Comparison of ENCODE assay signal across 10 cellular contexts in genomic region chr1:85148524-85149250, GRCh38. TPM values are rescaled to one million over a fixed set of nuclear protein-coding genes. Genes with fewer than 3 reads are reported as not detected.
A peak's percentile ranks its signal among the peaks of the same experiment; 100 is the strongest.
DNase-seq lines count a peak whose midpoint lies in the region; ATAC-seq, FAIRE-seq and TF ChIP-seq lines count a peak whose summit lies in the region.
"Had no signal": no experiment of that assay in that cellular context is flagged by ENCODE, and none has a peak within 500 bp of the region (broad histone marks: within the 10 kb centered on the region; RNA-seq: fewer than 3 reads in every experiment).

No MANE protein-coding gene starts in this region.

- TF ChIP-seq RAD21 in HepG2 (CRISPR knock-in tag; IDR thresholded peaks at IDR 0.05), result no peak

- TF ChIP-seq CTCF in HepG2 (CRISPR knock-in tag; IDR thresholded peaks at IDR 0.05), result no peak
- no peak for TF ChIP-seq CTCF in tibial artery (IDR thresholded peaks at IDR 0.05)

- H3K79me2 ChIP-seq in HepG2 (ENCODE audit: insufficient read depth, low read length), result no peaks in the 10 kb centered on the region

- intact Hi-C loops in right cardiac atrium (cut with DNase I) (no loop called here), HepG2 (cut with micrococcal nuclease; ENCODE audit: unreplicated experiment) (no loop called here), tibial artery (cut with DNase I; ENCODE audit: low total_unique reads) (no loop called here)

- H3K4me1 ChIP-seq in right cardiac atrium (ENCODE audit: control insufficient read depth, insufficient read depth, low read length), result peaks cover 6% of the 10 kb centered on the region
- peaks cover 15% of the 10 kb centered on the region for H3K4me1 ChIP-seq in HepG2 (ENCODE audit: insufficient read depth, low read length)
- no peaks in the 10 kb centered on the region for H3K4me1 ChIP-seq in tibial artery

- H3K36me3 ChIP-seq in MG63 (no peaks in the 10 kb centered on the region), HepG2 (replicated peaks in 1 of 2; ENCODE audit: control insufficient read depth in 1 of 2, insufficient read depth in 2 of 2, low read length in 2 of 2) (no peaks in the 10 kb centered on the region), tibial artery (no peaks in the 10 kb centered on the region)

- H3K27me3 ChIP-seq in MG63 (no peaks in the 10 kb centered on the region), right cardiac atrium (ENCODE audit: control insufficient read depth, insufficient read depth) (no peaks in the 10 kb centered on the region), HepG2 (ENCODE audit: control insufficient read depth in 1 of 2, insufficient read depth in 2 of 2, low read length in 2 of 2) (no peaks in the 10 kb centered on the region), tibial artery (no peaks in the 10 kb centered on the region)

- no peak overlapping the region for H3K4me3 ChIP-seq in MG63
- H3K4me3 ChIP-seq in right cardiac atrium (ENCODE audit: low read length), result no peak overlapping the region
- no peak overlapping the region for H3K4me3 ChIP-seq in HepG2 (replicated peaks in 1 of 3; ENCODE audit: insufficient read depth in 1 of 3, low read depth in 2 of 3, low read length in 3 of 3)
- H3K4me3 ChIP-seq in tibial artery, result no peak overlapping the region
- H3K4me3 ChIP-seq: K562 had no signal

- peak overlapping the region; percentile 45 for H3K27ac ChIP-seq in right cardiac atrium (ENCODE audit: low read length)
- no peak overlapping the region for H3K27ac ChIP-seq in HepG2 (ENCODE audit: extremely low read length, insufficient read depth, low read length)
- H3K27ac ChIP-seq in tibial artery, result no peak overlapping the region

- H3K9me3 ChIP-seq in MG63 (no peaks in the 10 kb centered on the region), right cardiac atrium (ENCODE audit: control insufficient read depth, low read length) (no peaks in the 10 kb centered on the region), HepG2 (ENCODE audit: low read length) (no peaks in the 10 kb centered on the region), tibial artery (no peaks in the 10 kb centered on the region)

- no peak for FAIRE-seq in HepG2 (lab: Jason Lieb, UNC)
- FAIRE-seq: K562 had no signal

- in situ Hi-C loops in HepG2 (cut with HindIII; ENCODE audit: extremely low pct_ligation_motif_present, low pct_unique_long_range_greater_than_20kb), result no loop called here

- TF ChIP-seq EP300 in HepG2 (IDR thresholded peaks at IDR 0.05; ENCODE audit: low read depth in 2 of 2, low read length in 2 of 2) (no peak), HepG2 (CRISPR knock-in tag; IDR thresholded peaks at IDR 0.05; ENCODE audit: borderline replicate concordance) (no peak)

- no TSS peak for BruUV-seq in HepG2 (replicated peaks; lab: Mats Ljungman, UMichigan)

- H2AFZ ChIP-seq in HepG2 (ENCODE audit: low read length), result no peak overlapping the region

- no peaks in the 10 kb centered on the region for H4K20me1 ChIP-seq in HepG2 (ENCODE audit: insufficient read depth, low read length)

- no peak overlapping the region for H3K4me2 ChIP-seq in HepG2 (ENCODE audit: low read depth, low read length)

- H3K9ac ChIP-seq in HepG2 (ENCODE audit: insufficient read depth, low read depth, low read length), result no peak overlapping the region

- ATAC-seq in GM18867 (IDR thresholded peaks at IDR 0.05; ENCODE audit: unreplicated experiment), result peak; percentile 89
- peak; percentile 68 to 77 for ATAC-seq in right cardiac atrium
- ATAC-seq in HepG2, result no peak
- ATAC-seq: K562, left lobe of liver had no signal

- DNase-seq in HCEC 1CT (peak; percentile 54), MG63 (peak; percentile 62), right cardiac atrium (peak in 2 of 3 donors; percentile 19 to 43), HepG2 (ENCODE audit: low spot score) (no peak), germinal center (ENCODE audit: low spot score) (no peak), tibial artery (no peak), NCI-H187 treated with DMSO at 0.1 percent for 48 hours (lab: John Stamatoyannopoulos, UW) (no peak)

- TF ChIP-seq POLR2A in HepG2 (IDR thresholded peaks at IDR 0.05; ENCODE audit: insufficient read depth in 1 of 2, low read depth in 2 of 2, low read length in 2 of 2), result no peak

- POLR2A ChIA-PET in HepG2 (lab: Yijun Ruan, JAX), result no interaction called here

- CTCF ChIA-PET in HepG2 (lab: Yijun Ruan, JAX; ENCODE audit: low intra/inter-chr PET ratio, low total read pairs), result no interaction called here

TF ChIP-seq in HepG2, 621 proteins besides CTCF, POLR2A, EP300 and RAD21:
- TF ChIP-seq KLF11 (CRISPR knock-in tag; IDR thresholded peaks at IDR 0.05) (no peak), ZNF331 (CRISPR knock-in tag; IDR thresholded peaks at IDR 0.05) (no peak), ZNF337 (CRISPR knock-in tag; IDR thresholded peaks at IDR 0.05; ENCODE audit: borderline replicate concordance, low read depth) (no peak), GATAD2A (CRISPR knock-in tag; IDR thresholded peaks at IDR 0.05) (no peak), ZBTB26 (CRISPR knock-in tag; IDR thresholded peaks at IDR 0.05; ENCODE audit: borderline replicate concordance) (no peak), MIER2 (CRISPR knock-in tag; IDR thresholded peaks at IDR 0.05) (no peak), TAF1 (CRISPR knock-in tag; IDR thresholded peaks at IDR 0.05) (no peak), SRY (CRISPR knock-in tag; IDR thresholded peaks at IDR 0.05) (no peak)

RNA-seq across cellular contexts. Expression of gene SYDE2, which starts 52.1 kb away (rescaled TPM):
- total RNA-seq in MG63 (2014; rRNA removed; shearing (Covaris generic); ENCODE audit: low replicate concordance), result 1.3 and 2.8 TPM in 2 replicates
- total RNA-seq in right cardiac atrium (10 to 100 TPM; 14.9 to 19.6 (median 15.6) TPM), HepG2 (2016; rRNA removed; fragmentation: Illumina TruSeq; extraction: Trizol) (5.3 and 7.9 TPM in 2 replicates)
- polyA plus RNA-seq in right cardiac atrium (2.8 TPM), HepG2 (2011; rRNA removed) (1.8 TPM in 2 replicates)
- total RNA-seq in HepG2 (2016; cell fraction: cytosol; rRNA removed; fragmentation: Illumina TruSeq; extraction: Trizol; ENCODE audit: low read depth), result 1.5 and 1.9 TPM in 2 replicates
- total RNA-seq in HepG2 (2016; cell fraction: insoluble cytoplasmic fraction; rRNA removed; fragmentation: Illumina TruSeq; extraction: Trizol), result 5.3 and 7.7 TPM in 2 replicates
- total RNA-seq in HepG2 (2016; cell fraction: membrane; rRNA removed; fragmentation: Illumina TruSeq; extraction: Trizol), result 2.7 and 2.8 TPM in 2 replicates
- total RNA-seq in HepG2 (2016; cell fraction: nucleus; rRNA removed; fragmentation: Illumina TruSeq; extraction: Trizol), result 6.9 and 8.1 TPM in 2 replicates
- 1.0 and 1.2 TPM in 2 replicates for polyA plus RNA-seq in HepG2 (2011; cell fraction: cytosol; rRNA removed)
- polyA plus RNA-seq in HepG2 (2011; cell fraction: nucleus; rRNA removed), result 1.2 and 1.3 TPM in 2 replicates
- polyA plus RNA-seq in HepG2 (2012), result 1.6 and 2.5 TPM in 2 replicates
- 0.08 and 0.10 TPM in 2 replicates for polyA plus RNA-seq in HepG2 (2016; cell fraction: cytosol; fragmentation: Illumina TruSeq; extraction: Trizol; ENCODE audit: low read depth)
- 2.4 and 2.6 TPM in 2 replicates for polyA plus RNA-seq in HepG2 (2016; cell fraction: insoluble cytoplasmic fraction; fragmentation: Illumina TruSeq; extraction: Trizol; ENCODE audit: low read depth)
- 0.31 and 0.42 TPM in 2 replicates for polyA plus RNA-seq in HepG2 (2016; cell fraction: membrane; fragmentation: Illumina TruSeq; extraction: Trizol; ENCODE audit: low read depth)
- polyA plus RNA-seq in HepG2 (2016; cell fraction: nucleus; fragmentation: Illumina TruSeq; extraction: Trizol; ENCODE audit: insufficient read depth, low read depth), result 3.5 and 3.9 TPM in 2 replicates
- 2.3 and 6.3 TPM in 2 replicates for polyA minus RNA-seq in HepG2 (2011; rRNA and poly(A)+ RNA removed; ENCODE audit: low replicate concordance)
- polyA minus RNA-seq in HepG2 (2011; cell fraction: cytosol; rRNA and poly(A)+ RNA removed), result 4.7 and 5.0 TPM in 2 replicates
- 10.0 and 11.9 TPM in 2 replicates for polyA minus RNA-seq in HepG2 (2011; cell fraction: nucleus; rRNA and poly(A)+ RNA removed)

Comparison
In these comparisons a context has a peak if more than half of its experiments do, and no peak if none do; other contexts are left out.
1. DNase-seq: peak in HCEC 1CT (single experiment), MG63 (single experiment) and right cardiac atrium (2 of 3); none in HepG2 (single experiment), germinal center (single experiment), tibial artery (0 of 2) and NCI-H187 treated with DMSO at 0.1 percent for 48 hours (single experiment).